Comparison of ENCODE assay signal across 31 cellular contexts in genomic region chr22:27999876-28000275, GRCh38.
"Had no signal": no experiment of that assay in that cellular context is flagged by ENCODE, and none has a peak within 500 bp of the region (broad histone marks: within the 10 kb centered on the region; RNA-seq: fewer than 3 reads in every experiment).

No MANE protein-coding gene starts in this region.

- H3K9me3 ChIP-seq: esophagus muscularis mucosa, gastroesophageal sphincter had no signal

- H3K4me1 Mint-ChIP-seq: activated B cell treated with CpG ODN at 0.5 μM for 24 hours; activated T-helper 17 cell treated with anti-CD3 and anti-CD28 coated beads, Interleukin-2, amount 50 U/mL, for 72 hours; central memory CD8-positive, alpha-beta T cell had no signal

- H3K9me3 Mint-ChIP-seq: activated B cell treated with CpG ODN at 0.5 μM for 24 hours; activated CD8-positive, alpha-beta T cell treated with anti-CD3 and anti-CD28 coated beads for 36 hours; activated T-cell treated with anti-CD3 and anti-CD28 coated beads, Interleukin-2, amount 50 U/mL, for 4 hours; activated T-helper 17 cell treated with anti-CD3 and anti-CD28 coated beads, Interleukin-2, amount 50 U/mL, for 72 hours; central memory CD8-positive, alpha-beta T cell; effector memory CD8-positive, alpha-beta T cell; T-helper 2 cell treated with Interferon-gamma antibody and Interleukin-4, amounts not matched to agents 5 μg/mL and 100 μg/mL, for 36 hours had no signal

- H3K27ac Mint-ChIP-seq: activated B cell treated with CpG ODN at 0.5 μM for 24 hours; activated CD8-positive, alpha-beta T cell treated with anti-CD3 and anti-CD28 coated beads for 36 hours; activated naive CD8-positive, alpha-beta T cell; activated T-helper 17 cell treated with anti-CD3 and anti-CD28 coated beads, Interleukin-2, amount 50 U/mL, for 72 hours; effector memory CD8-positive, alpha-beta T cell; T-helper 17 cell; T-helper 2 cell treated with Interferon-gamma antibody and Interleukin-4, amounts not matched to agents 5 μg/mL and 100 μg/mL, for 36 hours had no signal

- ATAC-seq: activated CD4-positive, CD25-positive, alpha-beta regulatory T cell treated with anti-CD3 and anti-CD28 coated beads, Interleukin-2, amount 50 U/mL, for 24 hours; activated CD8-positive, alpha-beta T cell treated with anti-CD3 and anti-CD28 coated beads for 36 hours; activated T-cell treated with anti-CD3 and anti-CD28 coated beads, Interleukin-2, amount 50 U/mL, for 4 hours; activated T-helper 17 cell treated with anti-CD3 and anti-CD28 coated beads, Interleukin-2, amount 50 U/mL, for 72 hours; effector memory CD8-positive, alpha-beta T cell; gastroesophageal sphincter; T-helper 17 cell had no signal

- H3K27me3 Mint-ChIP-seq: activated B cell treated with CpG ODN at 0.5 μM for 24 hours; activated CD8-positive, alpha-beta T cell treated with anti-CD3 and anti-CD28 coated beads for 36 hours; activated naive CD8-positive, alpha-beta T cell; activated T-helper 17 cell treated with anti-CD3 and anti-CD28 coated beads, Interleukin-2, amount 50 U/mL, for 72 hours had no signal

- H3K27ac ChIP-seq: brain microvascular endothelial cell, esophagus muscularis mucosa, gastroesophageal sphincter, WERI-Rb-1 had no signal

- H3K36me3 Mint-ChIP-seq: activated naive CD8-positive, alpha-beta T cell had no signal

- H3K36me3 ChIP-seq: brain microvascular endothelial cell had no signal

- H3K4me3 ChIP-seq: esophagus muscularis mucosa, gastroesophageal sphincter had no signal

- H3K27me3 ChIP-seq: brain microvascular endothelial cell, esophagus muscularis mucosa, gastroesophageal sphincter had no signal

- DNase-seq: activated B cell treated with CpG ODN at 0.5 μM for 24 hours; activated CD4-positive, alpha-beta T cell treated with anti-CD3 and anti-CD28 coated beads for 48 hours; activated CD4-positive, alpha-beta T cell treated with anti-CD3 and anti-CD28 coated beads, Interleukin-2, amount 50 U/mL, for 1 hour; activated CD4-positive, alpha-beta T cell treated with anti-CD3 and anti-CD28 coated beads, Interleukin-2, amount 50 U/mL, for 48 hours; activated CD8-positive, alpha-beta memory T cell treated with anti-CD3 and anti-CD28 coated beads for 24 hours; activated CD8-positive, alpha-beta T cell treated with anti-CD3 and anti-CD28 coated beads for 36 hours; activated effector memory CD4-positive, alpha-beta T cell treated with Interleukin-2 at 50 U/mL for 16 hours; activated gamma-delta T cell treated with Interleukin-2 at 50 U/mL for 16 hours; activated naive CD4-positive, alpha-beta T cell treated with anti-CD3 and anti-CD28 coated beads, Interleukin-2, amount 50 U/mL, for 16 hours; activated naive CD4-positive, alpha-beta T cell treated with Interleukin-2 at 50 U/mL for 16 hours; activated T-cell treated with anti-CD3 and anti-CD28 coated beads, Interleukin-2, amount 50 U/mL, for 4 hours; amniotic stem cell; anterior cingulate cortex; brain microvascular endothelial cell; cortex of kidney; dermis blood vessel endothelial cell; effector CD4-positive, alpha-beta T cell; effector memory CD8-positive, alpha-beta T cell; erythroblast; foreskin melanocyte; T-helper 1 cell; T-helper 17 cell; T1000; WERI-Rb-1 had no signal

- H3K4me3 Mint-ChIP-seq: activated B cell treated with CpG ODN at 0.5 μM for 24 hours; activated CD8-positive, alpha-beta T cell treated with anti-CD3 and anti-CD28 coated beads for 36 hours; activated naive CD8-positive, alpha-beta T cell; activated T-cell treated with anti-CD3 and anti-CD28 coated beads, Interleukin-2, amount 50 U/mL, for 4 hours; activated T-helper 17 cell treated with anti-CD3 and anti-CD28 coated beads, Interleukin-2, amount 50 U/mL, for 72 hours; central memory CD8-positive, alpha-beta T cell; effector memory CD8-positive, alpha-beta T cell; T-helper 17 cell; T-helper 2 cell treated with Interferon-gamma antibody and Interleukin-4, amounts not matched to agents 5 μg/mL and 100 μg/mL, for 36 hours had no signal
